Comparison of ENCODE assay signal across 20 cellular contexts in genomic region chr13:73278186-73278585, GRCh38.
DNase-seq lines count a peak whose midpoint lies in the region; ATAC-seq lines count a peak whose summit lies in the region.
"Had no signal": no experiment of that assay in that cellular context is flagged by ENCODE, and none has a peak within 500 bp of the region (broad histone marks: within the 10 kb centered on the region; RNA-seq: fewer than 3 reads in every experiment).

No MANE protein-coding gene starts in this region.

- DNase-seq in Right ventricle myocardium inferior (ENCODE audit: missing footprints), result no peak
- no peak for DNase-seq in stimulated activated CD4-positive, alpha-beta T cell treated with anti-CD3 and anti-CD28 coated beads, Interleukin-1b, Interleukin-23, amount 100 ng/mL, for 48 hours
- no peak for DNase-seq in A172 (ENCODE audit: low spot score)
- DNase-seq: activated CD4-positive, alpha-beta T cell treated with anti-CD3 and anti-CD28 coated beads for 48 hours; activated naive CD8-positive, alpha-beta T cell treated with anti-CD3 and anti-CD28 coated beads for 36 hours; CD8-positive, alpha-beta T cell; DMS53; MM.1S; naive thymus-derived CD4-positive, alpha-beta T cell; NCI-H2171 treated with DMSO at 0.1 percent for 48 hours; NCI-H526 treated with DMSO at 0.1 percent for 48 hours; retina; stimulated activated CD8-positive, alpha-beta memory T cell treated with anti-CD3 and anti-CD28 coated beads, Interleukin-4, amount 100 ng/mL, for 48 hours; upper lobe of right lung had no signal

- intact Hi-C loops in Right ventricle myocardium inferior (cut with DNase I), result no loop called here

- ATAC-seq in GM18861 (IDR thresholded peaks at IDR 0.05; ENCODE audit: unreplicated experiment) (peak; percentile 59), GM19468 (IDR thresholded peaks at IDR 0.05; ENCODE audit: extremely low read depth, unreplicated experiment) (peak; percentile 64), HG02852 (IDR thresholded peaks at IDR 0.05; ENCODE audit: unreplicated experiment) (peak; percentile 61), HG03460 (IDR thresholded peaks at IDR 0.05; ENCODE audit: unreplicated experiment) (peak; percentile 48), GM21737 (IDR thresholded peaks at IDR 0.05; ENCODE audit: unreplicated experiment) (no peak), Right ventricle myocardium inferior (no peak)
- ATAC-seq: CD8-positive, alpha-beta T cell; K562; naive thymus-derived CD4-positive, alpha-beta T cell; upper lobe of right lung had no signal

Comparison
In these comparisons a context has a peak if more than half of its experiments do, and no peak if none do; other contexts are left out.
1. ATAC-seq: peak in GM18861 (single experiment), GM19468 (single experiment), HG02852 (single experiment) and HG03460 (single experiment); none in GM21737 (single experiment) and Right ventricle myocardium inferior (single experiment).